8 cellular contexts compared by ENCODE assay signal in genomic region chr17:44503080-44503842, GRCh38. TPM values are rescaled to one million over a fixed set of nuclear protein-coding genes. Genes with fewer than 3 reads are reported as not detected.
DNase-seq lines count a peak whose midpoint lies in the region; ATAC-seq, FAIRE-seq and TF ChIP-seq lines count a peak whose summit lies in the region.

GPATCH8 (minus strand) TSS chr17:44503406; CDS start chr17:44503370, 36 bp downstream.

- H3K27ac ChIP-seq in adipose tissue (ENCODE audit: low read depth, low read length) = peak within 1 kb of the TSS; percentile 60
- peak within 1 kb of the TSS; percentile 68 to 94 (median 90) for H3K27ac ChIP-seq in heart left ventricle

- peaks cover 0 to 9% (median 0%) of the 10 kb centered on the region in 9 donors for H3K27me3 ChIP-seq in heart left ventricle

- no peaks in the 10 kb centered on the region for H3K36me3 ChIP-seq in heart left ventricle

- H3K4me3 Mint-ChIP-seq in T-cell (peak within 1 kb of the TSS; percentile 95 to 98 (median 98)), type B pancreatic cell (peak within 1 kb of the TSS; percentile 98)

- TF ChIP-seq POLR2A in GM12892 (IDR thresholded peaks at IDR 0.05; ENCODE audit: low read depth, low read length) (peak; percentile 78), heart left ventricle (IDR thresholded peaks at IDR 0.05) (peak; percentile 20 to 76)

- peak; percentile 85 for ATAC-seq in HG02852 (IDR thresholded peaks at IDR 0.05; ENCODE audit: unreplicated experiment)
- peak; percentile 87 to 90 (median 88) for ATAC-seq in T-cell (replicated peaks in 1 of 4)
- peak; percentile 98 to 99 (median 99) for ATAC-seq in heart left ventricle

- peak within 1 kb of the TSS; percentile 94 to 95 for H3K27ac Mint-ChIP-seq in T-cell
- H3K27ac Mint-ChIP-seq in type B pancreatic cell = peak within 1 kb of the TSS; percentile 98

- H3K27me3 Mint-ChIP-seq in T-cell = peaks cover 6 to 15% of the 10 kb centered on the region in 2 donors
- H3K27me3 Mint-ChIP-seq in type B pancreatic cell = peaks cover 10% of the 10 kb centered on the region

- H3K36me3 Mint-ChIP-seq in T-cell = no peaks in the 10 kb centered on the region
- H3K36me3 Mint-ChIP-seq in type B pancreatic cell = peaks cover 3% of the 10 kb centered on the region

- no peak for TF ChIP-seq CTCF in heart left ventricle (IDR thresholded peaks at IDR 0.05)
- TF ChIP-seq CTCF in type B pancreatic cell (conservative IDR thresholded peaks at IDR 0.05) = no peak

- peak within 1 kb of the TSS; percentile 69 to 99 (median 84) for H3K4me3 ChIP-seq in heart left ventricle

- H3K9me3 ChIP-seq in heart left ventricle = no peaks in the 10 kb centered on the region

- H3K9me3 Mint-ChIP-seq in T-cell (no peaks in the 10 kb centered on the region), type B pancreatic cell (no peaks in the 10 kb centered on the region)

- FAIRE-seq in GM12892 (lab: Jason Lieb, UNC) = peak; percentile 93

- H3K4me1 Mint-ChIP-seq in T-cell (peaks cover 42 to 46% (median 44%) of the 10 kb centered on the region in 3 donors), type B pancreatic cell (ENCODE audit: unreplicated experiment) (peaks cover 27% of the 10 kb centered on the region)

- POLR2A ChIA-PET in T-cell (lab: Charles Lee) = interaction anchor here in 1 of 2 donors (0.5 kb wide), 1 partner anchor 11 kb away, joined by 5 read pairs; no protein-coding TSS in a partner anchor

- CTCF ChIA-PET in T-cell (lab: Charles Lee) = interaction anchor here in 1 of 2 donors (1.4 kb wide), 1 partner anchor 31 kb away, joined by 4 read pairs; no protein-coding TSS in a partner anchor

- intact Hi-C loops in heart left ventricle (cut with DNase I) = loop anchor here in 2 of 10 donors (10.0 kb wide), 2 partner anchors 98 to 288 kb away; partner anchors contain the start of gene UBTF (in 1 of the 2)
- intact Hi-C loops in posterior cingulate gyrus (cut with DNase I) = loop anchor here (1.0 to 10.0 kb wide), 2 partner anchors 158 to 182 kb away; partner anchors contain the start of genes CCDC43 and GRN

- DNase-seq in GM12892 (ENCODE audit: insufficient read length) = peak; percentile 97
- DNase-seq in NCI-H146 (lab: John Stamatoyannopoulos, UW) = peak; percentile 94
- peak; percentile 79 to 93 (median 87) for DNase-seq in T-cell
- peak; percentile 94 to 98 (median 96) for DNase-seq in heart left ventricle
- peak; percentile 86 to 99 (median 92) for DNase-seq in posterior cingulate gyrus
- DNase-seq in type B pancreatic cell (ENCODE audit: extremely low spot score, unreplicated experiment) = peak; percentile 96

- peaks cover 0 to 52% (median 33%) of the 10 kb centered on the region in 12 donors for H3K4me1 ChIP-seq in heart left ventricle

- 0% methylated on average over 69 to 73 of the region's 73 CpGs for WGBS in adipose tissue, 3 donors
- 0 to 1% (median 0%) methylated on average over 39 to 73 of the region's 73 CpGs for WGBS in heart left ventricle, 4 donors

RNA-seq across cellular contexts. Expression of gene GPATCH8, which starts in this region (rescaled TPM):
- polyA plus RNA-seq in GM12892 (2012; ENCODE audit: missing spikeins) = 19.3 TPM
- total RNA-seq in T-cell = 10 to 100 TPM; 68.1 to 86.0 (median 69.0) TPM
- 10 to 100 TPM in 1 of 3 donors, 1 to 10 TPM in 2; 5.8 to 11.2 (median 7.6) TPM for polyA plus RNA-seq in adipose tissue
- total RNA-seq in heart left ventricle = 10 to 100 TPM; 17.5 to 24.9 (median 21.5) TPM
- polyA plus RNA-seq in heart left ventricle = 10 to 100 TPM; 12.8 to 15.1 TPM
- 45.9 and 51.5 TPM in 2 replicates for total RNA-seq in type B pancreatic cell (ENCODE audit: low replicate concordance)

Comparison
In these comparisons a context has a peak if more than half of its experiments do, and no peak if none do; other contexts are left out.
1. Peak in every context shown above with its lines: DNase-seq, ATAC-seq, H3K4me3 ChIP-seq and H3K27ac ChIP-seq.